ENCODE assay signal across 12 cellular contexts in genomic region chr3:128491071-128491899, GRCh38. TPM values are rescaled to one million over a fixed set of nuclear protein-coding genes. Genes with fewer than 3 reads are reported as not detected.
DNase-seq lines count a peak whose midpoint lies in the region; ATAC-seq, FAIRE-seq and TF ChIP-seq lines count a peak whose summit lies in the region.
"Had no signal": no experiment of that assay in that cellular context is flagged by ENCODE, and none has a peak within 500 bp of the region (broad histone marks: within the 10 kb centered on the region; RNA-seq: fewer than 3 reads in every experiment).

No MANE protein-coding gene starts in this region.

- ATAC-seq in T-helper 17 cell (no peak), HG03045 (IDR thresholded peaks at IDR 0.05; ENCODE audit: unreplicated experiment) (no peak), HG02884 (IDR thresholded peaks at IDR 0.05; ENCODE audit: unreplicated experiment) (no peak)
- ATAC-seq: gastroesophageal sphincter had no signal

- H3K36me3 ChIP-seq in kidney (ENCODE audit: control insufficient read depth in 1 of 2, insufficient read depth in 2 of 2, low read length in 2 of 2) = no peaks in the 10 kb centered on the region
- no peaks in the 10 kb centered on the region for H3K36me3 ChIP-seq in stomach
- H3K36me3 ChIP-seq: BLaER1, gastroesophageal sphincter had no signal

- peaks cover 0 to 13% of the 10 kb centered on the region in 2 donors for H3K4me1 ChIP-seq in kidney (ENCODE audit: control insufficient read depth in 1 of 2, insufficient read depth in 1 of 2, low read depth in 1 of 2, low read length in 2 of 2)
- H3K4me1 ChIP-seq in stomach = peaks cover 55 to 75% (median 67%) of the 10 kb centered on the region in 4 donors

- H3K27ac ChIP-seq in kidney (ENCODE audit: low read depth in 2 of 2, low read length in 2 of 2) (peak overlapping the region; percentile 22 to 90), stomach (peak overlapping the region in 1 of 5 donors; percentile 37)
- H3K27ac ChIP-seq: BLaER1 had no signal

- no peak for TF ChIP-seq POLR2A in stomach (IDR thresholded peaks at IDR 0.05)

- FAIRE-seq in kidney (lab: Jason Lieb, UNC) = no peak

- H3K4me3 ChIP-seq in kidney (ENCODE audit: low read length in 2 of 2) (peak overlapping the region; percentile 59 to 78), stomach (peak overlapping the region; percentile 23 to 65 (median 50))
- H3K4me3 ChIP-seq: BLaER1 had no signal

- TF ChIP-seq CTCF in kidney (IDR thresholded peaks at IDR 0.05; ENCODE audit: borderline replicate concordance, extremely low read depth, insufficient read depth) (no peak), stomach (IDR thresholded peaks at IDR 0.05) (no peak)

- TF ChIP-seq EP300 in stomach (IDR thresholded peaks at IDR 0.05) = no peak

- intact Hi-C loops in kidney (cut with DNase I) (loop anchor here (10.0 kb wide), 1 partner anchor 316 kb away; no protein-coding TSS in a partner anchor), stomach (cut with DNase I; ENCODE audit: low total_unique reads) (loop anchor here (5.0 to 10.0 kb wide), 2 partner anchors 64 to 416 kb away; no protein-coding TSS in a partner anchor)

- peaks cover 15% of the 10 kb centered on the region for H3K36me3 Mint-ChIP-seq in T-helper 17 cell (ENCODE audit: low read depth)

- peak overlapping the region; percentile 72 for H3K4me3 Mint-ChIP-seq in T-helper 17 cell

- no peaks in the 10 kb centered on the region for H3K9me3 ChIP-seq in T-helper 17 cell (ENCODE audit: control insufficient read depth, low read length, poor library complexity, severe bottlenecking)
- no peaks in the 10 kb centered on the region for H3K9me3 ChIP-seq in kidney (ENCODE audit: control insufficient read depth in 1 of 2, low read length in 2 of 2)
- H3K9me3 ChIP-seq in stomach = no peaks in the 10 kb centered on the region
- H3K9me3 ChIP-seq: BLaER1, gastroesophageal sphincter had no signal

- H3K4me1 Mint-ChIP-seq in T-helper 17 cell = peaks cover 30% of the 10 kb centered on the region

- no peak overlapping the region for H3K27ac Mint-ChIP-seq in T-helper 17 cell

- WGBS in stomach, 5 donors = 9 to 26% (median 13%) methylated on average over 24 to 34 of the region's 34 CpGs

- peaks cover 56 to 100% (median 94%) of the 10 kb centered on the region in 3 donors for H3K27me3 ChIP-seq in stomach

- peak overlapping the region in 1 of 2 donors; percentile 56 for H3K9ac ChIP-seq in kidney (ENCODE audit: low read length in 2 of 2)
- H3K9ac ChIP-seq: BLaER1 had no signal

- peaks cover 57% of the 10 kb centered on the region for H3K27me3 Mint-ChIP-seq in T-helper 17 cell

- DNase-seq in activated effector memory CD4-positive, alpha-beta T cell treated with anti-CD3 and anti-CD28 coated beads, Interleukin-2, amount 50 U/mL, for 16 hours = peak; percentile 62
- DNase-seq in activated effector memory CD4-positive, alpha-beta T cell treated with Interleukin-2 at 50 U/mL for 16 hours = no peak
- DNase-seq in T-helper 17 cell = no peak
- peak; percentile 64 for DNase-seq in kidney
- no peak for DNase-seq in stomach
- DNase-seq in NCI-H146 (lab: John Stamatoyannopoulos, UW) = no peak
- DNase-seq: GOT3, NCI-H510A treated with DMSO at 0.1 percent for 48 hours had no signal

RNA-seq across cellular contexts. Expression of gene GATA2, which starts 1.7 kb away (rescaled TPM):
- total RNA-seq in T-helper 17 cell (1 to 10 TPM; 4.0 to 9.7 TPM), kidney (31.4 TPM), stomach (1 to 10 TPM; 2.6 to 9.1 (median 5.3) TPM)
- polyA plus RNA-seq in kidney (ENCODE audit: insufficient read depth, low read depth, low replicate concordance) (22.9 TPM), stomach (1 to 10 TPM; 2.3 to 3.5 (median 3.3) TPM)

RNA-seq across cellular contexts. Expression of gene DNAJB8, which starts 24.6 kb away (rescaled TPM):
- total RNA-seq in T-helper 17 cell (not detected), kidney (not detected), stomach (not detected)
- polyA plus RNA-seq in kidney (ENCODE audit: insufficient read depth, low read depth, low replicate concordance) (not detected), stomach (not detected)
- total RNA-seq: gastroesophageal sphincter had no signal

Comparison
In these comparisons a context has a peak if more than half of its experiments do, and no peak if none do; other contexts are left out.
1. DNase-seq: peak in activated effector memory CD4-positive, alpha-beta T cell treated with anti-CD3 and anti-CD28 coated beads, Interleukin-2, amount 50 U/mL, for 16 hours (single experiment) and kidney (single experiment); none in activated effector memory CD4-positive, alpha-beta T cell treated with Interleukin-2 at 50 U/mL for 16 hours (single experiment), T-helper 17 cell (0 of 3), stomach (single experiment) and NCI-H146 (single experiment).